In the genomic region with DNA sequence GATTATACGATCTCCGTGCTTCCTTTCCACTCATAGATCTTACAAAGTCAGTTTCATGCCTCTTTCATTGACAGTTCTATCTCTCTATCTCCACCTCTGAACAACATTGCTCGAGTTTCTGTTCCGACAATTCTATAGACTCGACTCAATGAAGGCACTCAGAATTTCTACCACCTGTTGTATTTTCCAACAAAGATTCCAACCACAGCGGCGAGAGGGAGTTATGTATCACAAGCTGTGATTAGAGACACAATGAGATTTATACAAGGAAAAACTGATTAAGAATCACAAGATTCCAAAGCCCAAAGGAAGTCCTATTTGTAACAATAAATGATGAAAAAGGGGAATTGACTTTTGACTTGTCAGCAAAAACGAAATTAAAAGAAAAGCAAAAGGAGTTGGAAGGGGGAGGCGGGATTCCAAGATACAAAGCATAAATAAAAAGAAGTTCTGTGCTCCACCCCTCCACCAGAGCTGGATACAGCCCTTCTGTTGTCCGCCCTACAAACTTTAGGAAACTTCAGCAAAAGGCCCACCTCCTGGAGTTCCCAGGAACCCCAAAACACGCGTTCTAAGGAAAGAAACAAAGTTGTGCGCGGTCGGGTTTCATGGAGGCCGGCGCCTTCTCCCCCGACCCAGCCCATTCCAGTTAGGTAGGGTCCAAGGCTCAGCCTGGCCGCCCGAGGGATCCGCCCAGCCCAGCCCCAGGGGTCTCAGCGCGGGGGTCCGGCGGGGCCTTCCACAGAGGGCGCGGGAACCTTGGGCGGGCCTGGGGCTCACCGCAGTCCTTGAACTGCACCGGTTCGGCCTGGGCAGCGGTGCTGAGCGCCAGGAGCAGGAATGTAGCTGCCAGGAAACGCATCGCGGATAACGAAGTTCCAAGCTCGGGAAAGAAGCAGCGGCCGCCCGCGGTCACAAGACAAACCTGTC, we compare ENCODE assay signal across 8 cellular contexts. TPM values are rescaled to one million over a fixed set of nuclear protein-coding genes. Genes with fewer than 3 reads are reported as not detected.
DNase-seq lines count a peak whose midpoint lies in the region; ATAC-seq, FAIRE-seq and TF ChIP-seq lines count a peak whose summit lies in the region.

A gene (minus strand): TSS at position 893 of the 930 bp plus-strand sequence. CDS start 31 bp downstream, at position 862.

- H3K4me3 Mint-ChIP-seq in astrocyte (ENCODE audit: unreplicated experiment), result peak within 1 kb of the TSS; percentile 92
- H3K4me3 Mint-ChIP-seq in stimulated activated memory B cell treated with anti-CD40 and anti-IgM and Interleukin-4, amounts not matched to agents 10 μg/mL and 1 μg/mL and 100 μg/mL, for 72 hours, result no peak within 1 kb of the TSS

- H3K27ac ChIP-seq in HUES48 (ENCODE audit: low read depth, low read length) (peak within 1 kb of the TSS; percentile 97), astrocyte (ENCODE audit: low read depth, low read length) (peak within 1 kb of the TSS; percentile 83)

- H3K36me3 Mint-ChIP-seq in astrocyte (ENCODE audit: low read depth, unreplicated experiment), result peaks cover 2% of the 10 kb centered on the region
- H3K36me3 Mint-ChIP-seq in stimulated activated memory B cell treated with anti-CD40 and anti-IgM and Interleukin-4, amounts not matched to agents 10 μg/mL and 1 μg/mL and 100 μg/mL, for 72 hours, result no peaks in the 10 kb centered on the region

- FAIRE-seq in astrocyte (lab: Jason Lieb, UNC), result no peak

- peak within 1 kb of the TSS; percentile 76 for H3K9ac ChIP-seq in HUES48 (ENCODE audit: low read depth, low read length)
- H3K9ac ChIP-seq in astrocyte (ENCODE audit: low read length), result peak within 1 kb of the TSS; percentile 97

- peak within 1 kb of the TSS; percentile 48 for H3K27ac Mint-ChIP-seq in astrocyte (ENCODE audit: unreplicated experiment)
- H3K27ac Mint-ChIP-seq in stimulated activated memory B cell treated with anti-CD40 and anti-IgM and Interleukin-4, amounts not matched to agents 10 μg/mL and 1 μg/mL and 100 μg/mL, for 72 hours, result no peak within 1 kb of the TSS

- H3K27me3 Mint-ChIP-seq in astrocyte (ENCODE audit: low read depth, unreplicated experiment), result no peaks in the 10 kb centered on the region
- H3K27me3 Mint-ChIP-seq in stimulated activated memory B cell treated with anti-CD40 and anti-IgM and Interleukin-4, amounts not matched to agents 10 μg/mL and 1 μg/mL and 100 μg/mL, for 72 hours, result no peaks in the 10 kb centered on the region

- H3K36me3 ChIP-seq in HUES48 (ENCODE audit: control insufficient read depth, insufficient read depth, low read length) (peaks cover 25% of the 10 kb centered on the region; the same call in 1 of the 2 replicates), astrocyte (ENCODE audit: insufficient read depth, low read length) (no peaks in the 10 kb centered on the region)

- peak within 1 kb of the TSS; percentile 95 for H2AFZ ChIP-seq in astrocyte (ENCODE audit: low read depth, low read length)

- peak within 1 kb of the TSS; percentile 96 for H3K4me2 ChIP-seq in astrocyte (ENCODE audit: low read length)

- peaks cover 35% of the 10 kb centered on the region for H3K79me2 ChIP-seq in astrocyte (ENCODE audit: insufficient read depth, low read length)

- H3K9me3 Mint-ChIP-seq in astrocyte (ENCODE audit: unreplicated experiment), result no peaks in the 10 kb centered on the region
- H3K9me3 Mint-ChIP-seq in stimulated activated memory B cell treated with anti-CD40 and anti-IgM and Interleukin-4, amounts not matched to agents 10 μg/mL and 1 μg/mL and 100 μg/mL, for 72 hours, result no peaks in the 10 kb centered on the region

- peaks cover 20% of the 10 kb centered on the region for H4K20me1 ChIP-seq in astrocyte (ENCODE audit: insufficient read depth, low read length)

- peak; percentile 3 for ATAC-seq in GM19438 (IDR thresholded peaks at IDR 0.05; ENCODE audit: low read depth, unreplicated experiment)
- ATAC-seq in stimulated activated memory B cell treated with anti-CD40 and anti-IgM and Interleukin-4, amounts not matched to agents 10 μg/mL and 1 μg/mL and 100 μg/mL, for 72 hours, result peak; percentile 14

- H3K9me3 ChIP-seq in HUES48 (ENCODE audit: control insufficient read depth, insufficient read depth, low read length) (no peaks in the 10 kb centered on the region), astrocyte (ENCODE audit: insufficient read depth, low read depth, low read length) (no peaks in the 10 kb centered on the region)

- H3K4me3 ChIP-seq in AG10803 (ENCODE audit: low read length), result peak within 1 kb of the TSS; percentile 99
- peak within 1 kb of the TSS; percentile 98 for H3K4me3 ChIP-seq in HUES48 (ENCODE audit: low read depth, low read length)
- H3K4me3 ChIP-seq in astrocyte (ENCODE audit: insufficient read depth, low read depth, low read length), result peak within 1 kb of the TSS; percentile 94

- H3K27me3 ChIP-seq in HUES48 (ENCODE audit: control insufficient read depth, insufficient read depth, low read length) (no peaks in the 10 kb centered on the region), astrocyte (ENCODE audit: insufficient read depth, low read length) (no peaks in the 10 kb centered on the region)

- H3K4me1 Mint-ChIP-seq in astrocyte (ENCODE audit: low read depth, unreplicated experiment), result peaks cover 16% of the 10 kb centered on the region
- H3K4me1 Mint-ChIP-seq in stimulated activated memory B cell treated with anti-CD40 and anti-IgM and Interleukin-4, amounts not matched to agents 10 μg/mL and 1 μg/mL and 100 μg/mL, for 72 hours, result peaks cover 21% of the 10 kb centered on the region

- H3K4me1 ChIP-seq in HUES48 (ENCODE audit: control insufficient read depth, insufficient read depth, low read length) (peaks cover 24% of the 10 kb centered on the region), astrocyte (ENCODE audit: insufficient read depth, low read length) (peaks cover 38% of the 10 kb centered on the region)

- no peak for DNase-seq in AG10803 (ENCODE audit: low read depth)
- no peak for DNase-seq in astrocyte (ENCODE audit: low read depth)
- DNase-seq in inferior parietal cortex (ENCODE audit: extremely low spot score), result peak; percentile 23
- no peak for DNase-seq in SK-N-DZ (ENCODE audit: low spot score)
- DNase-seq in amniotic stem cell (lab: John Stamatoyannopoulos, UW), result no peak

- TF ChIP-seq CTCF in AG10803 (conservative IDR thresholded peaks at IDR 0.05; ENCODE audit: low read length) (no peak), astrocyte (IDR thresholded peaks at IDR 0.05; ENCODE audit: insufficient read depth, low read depth, low read length) (no peak)

RNA-seq across cellular contexts. Expression of the gene that starts here (rescaled TPM):
- 134 and 178 TPM in 2 replicates for total RNA-seq in astrocyte
- polyA plus RNA-seq in SK-N-DZ (2014; cell fraction: cytosol; rRNA removed), result 29.6 and 42.5 TPM in 2 replicates
- polyA plus RNA-seq in SK-N-DZ (2014; cell fraction: nucleus; rRNA removed), result 22.1 and 22.7 TPM in 2 replicates
